Comparison of ENCODE assay signal across 8 cellular contexts in genomic region chr9:129597355-129598088, GRCh38. TPM values are rescaled to one million over a fixed set of nuclear protein-coding genes. Genes with fewer than 3 reads are reported as not detected.
A peak's percentile ranks its signal among the peaks of the same experiment; 100 is the strongest.
DNase-seq lines count a peak whose midpoint lies in the region; ATAC-seq, FAIRE-seq and TF ChIP-seq lines count a peak whose summit lies in the region.

No MANE protein-coding gene starts in this region.

- ATAC-seq in A549 = peak; percentile 73 to 75
- ATAC-seq in GM18861 (IDR thresholded peaks at IDR 0.05; ENCODE audit: unreplicated experiment) = no peak
- no peak for ATAC-seq in GM18909 (IDR thresholded peaks at IDR 0.05; ENCODE audit: poor library complexity, unreplicated experiment)

- H3K4me1 Mint-ChIP-seq in astrocyte (ENCODE audit: low read depth, unreplicated experiment) = peaks cover 12% of the 10 kb centered on the region
- H3K4me1 Mint-ChIP-seq in immature natural killer cell = peaks cover 11 to 17% of the 10 kb centered on the region in 2 donors

- H3K4me3 ChIP-seq in A549 = peak overlapping the region; percentile 40
- peak overlapping the region; percentile 56 for H3K4me3 ChIP-seq in astrocyte (ENCODE audit: insufficient read depth, low read depth, low read length)
- peak overlapping the region in 7 of 8 donors; percentile 13 to 63 (median 23) for H3K4me3 ChIP-seq in spleen

- H3K27ac Mint-ChIP-seq in astrocyte (ENCODE audit: unreplicated experiment) (peak overlapping the region; percentile 88), immature natural killer cell (peak overlapping the region in 1 of 6 donors; percentile 32)

- H3K9ac ChIP-seq in astrocyte (ENCODE audit: low read length) = peak overlapping the region; percentile 81

- no peaks in the 10 kb centered on the region for H3K27me3 ChIP-seq in astrocyte (ENCODE audit: insufficient read depth, low read length)
- peaks cover 0 to 54% (median 19%) of the 10 kb centered on the region in 7 donors for H3K27me3 ChIP-seq in spleen (replicated peaks in 1 of 7)

- WGBS in A549 (ENCODE audit: missing lambda C conversion rate) = 25% methylated on average over 6 of the region's 57 CpGs
- WGBS in spleen, 5 donors = 2 to 8% (median 3%) methylated on average over 5 to 57 of the region's 57 CpGs

- POLR2A ChIA-PET in A549 (lab: Yijun Ruan, JAX) = interaction anchor here (1.0 to 2.1 kb wide), 16 partner anchors 9 to 419 kb away, joined by 3 to 21 read pairs (median 4); partner anchors contain the start of gene IER5L

- H4K20me1 ChIP-seq in astrocyte (ENCODE audit: insufficient read depth, low read length) = no peaks in the 10 kb centered on the region

- H3K9me3 ChIP-seq in A549 (no peaks in the 10 kb centered on the region), astrocyte (ENCODE audit: insufficient read depth, low read depth, low read length) (no peaks in the 10 kb centered on the region), spleen (no peaks in the 10 kb centered on the region)

- DNase-seq in A549 (ENCODE audit: low read depth in 1 of 2, low spot score in 1 of 2) = peak; percentile 61 to 78
- DNase-seq in HCEC 1CT = peak; percentile 56
- DNase-seq in astrocyte (ENCODE audit: low read depth) = peak; percentile 52
- DNase-seq in immature natural killer cell = peak; percentile 27 to 55 (median 36)
- no peak for DNase-seq in spleen
- DNase-seq in NCI-H187 treated with DMSO at 0.1 percent for 48 hours (lab: John Stamatoyannopoulos, UW) = no peak

- no peaks in the 10 kb centered on the region for H3K36me3 ChIP-seq in astrocyte (ENCODE audit: insufficient read depth, low read length)
- H3K36me3 ChIP-seq in spleen = no peaks in the 10 kb centered on the region

- H2AFZ ChIP-seq in astrocyte (ENCODE audit: low read depth, low read length) = peak overlapping the region; percentile 85

- peak; percentile 75 to 88; a peak in 3 of 5 replicates for TF ChIP-seq EP300 in A549 (IDR thresholded peaks at IDR 0.05)

- intact Hi-C loops in spleen (cut with DNase I; ENCODE audit: low total_unique reads) = no loop called here

- H3K4me2 ChIP-seq in A549 (peak overlapping the region; percentile 94), astrocyte (ENCODE audit: low read length) (peak overlapping the region; percentile 89)

- H3K9me3 Mint-ChIP-seq in astrocyte (ENCODE audit: unreplicated experiment) (no peaks in the 10 kb centered on the region), immature natural killer cell (no peaks in the 10 kb centered on the region)

- CTCF ChIA-PET in A549 (lab: Yijun Ruan, JAX) = interaction anchor here (0.7 to 23.2 kb wide), 9 partner anchors 10 to 461 kb away, joined by 3 to 653 read pairs (median 7); no protein-coding TSS in a partner anchor

- FAIRE-seq in A549 (lab: Jason Lieb, UNC) = no peak
- no peak for FAIRE-seq in astrocyte (lab: Jason Lieb, UNC)

- peak overlapping the region; percentile 60 for H3K4me3 Mint-ChIP-seq in astrocyte (ENCODE audit: unreplicated experiment)
- H3K4me3 Mint-ChIP-seq in immature natural killer cell = peak overlapping the region; percentile 41 to 72 (median 54)

- TF ChIP-seq CTCF in A549 (IDR thresholded peaks at IDR 0.05) = no peak
- no peak for TF ChIP-seq CTCF in astrocyte (IDR thresholded peaks at IDR 0.05; ENCODE audit: insufficient read depth, low read depth, low read length)
- TF ChIP-seq CTCF in spleen (IDR thresholded peaks at IDR 0.05 in 8 of 11, conservative IDR thresholded peaks at IDR 0.05 in 3 of 11) = no peak

- H3K79me2 ChIP-seq in astrocyte (ENCODE audit: insufficient read depth, low read length) = no peaks in the 10 kb centered on the region

- peaks cover 57% of the 10 kb centered on the region for H3K4me1 ChIP-seq in A549
- H3K4me1 ChIP-seq in astrocyte (ENCODE audit: insufficient read depth, low read length) = peaks cover 18% of the 10 kb centered on the region
- H3K4me1 ChIP-seq in spleen = peaks cover 13 to 49% (median 34%) of the 10 kb centered on the region in 6 donors

- TF ChIP-seq RAD21 in A549 (conservative IDR thresholded peaks at IDR 0.05 in 1 of 2, IDR thresholded peaks at IDR 0.05 in 1 of 2) = peak in 1 of 2 experiments; percentile 30; a peak in 1 of 5 replicates

- peak overlapping the region; percentile 99 to 100 for H3K27ac ChIP-seq in A549
- H3K27ac ChIP-seq in astrocyte (ENCODE audit: low read depth, low read length) = peak overlapping the region; percentile 22
- peak overlapping the region; percentile 32 to 85 (median 80) for H3K27ac ChIP-seq in spleen

- peaks cover 9% of the 10 kb centered on the region for H3K27me3 Mint-ChIP-seq in astrocyte (ENCODE audit: low read depth, unreplicated experiment)
- H3K27me3 Mint-ChIP-seq in immature natural killer cell (ENCODE audit: low read depth in 3 of 3) = peaks cover 2 to 9% (median 7%) of the 10 kb centered on the region in 3 donors

- peak; percentile 28 for TF ChIP-seq POLR2A in A549 (IDR thresholded peaks at IDR 0.05; ENCODE audit: low read length)
- TF ChIP-seq POLR2A in spleen (IDR thresholded peaks at IDR 0.05) = no peak

- no peaks in the 10 kb centered on the region for H3K36me3 Mint-ChIP-seq in astrocyte (ENCODE audit: low read depth, unreplicated experiment)
- no peaks in the 10 kb centered on the region for H3K36me3 Mint-ChIP-seq in immature natural killer cell

TF ChIP-seq in A549, 52 proteins besides CTCF, POLR2A, EP300 and RAD21:
- TF ChIP-seq BCL3 (IDR thresholded peaks at IDR 0.05) (0 out of 3 replicates have a peak, but pooled peaks have one; percentile 67), KDM5A (IDR thresholded peaks at IDR 0.05) (no peak), E2F6 (IDR thresholded peaks at IDR 0.05; ENCODE audit: borderline replicate concordance, low read depth) (peak; percentile 41), SMC3 (IDR thresholded peaks at IDR 0.05) (peak; percentile 34), TP53 (CRISPR knock-in tag; IDR thresholded peaks at IDR 0.05) (no peak), GATA3 (IDR thresholded peaks at IDR 0.05; ENCODE audit: borderline replicate concordance) (peak; percentile 58; the same call in 1 of the 2 replicates), HEYL (CRISPR knock-in tag; IDR thresholded peaks at IDR 0.05) (no peak), MAZ (IDR thresholded peaks at IDR 0.05; ENCODE audit: borderline replicate concordance, low read depth, low read length) (no peak), ZNF302 (CRISPR knock-in tag; IDR thresholded peaks at IDR 0.05) (no peak), SREBF2 (IDR thresholded peaks at IDR 0.05) (no peak), JUNB (IDR thresholded peaks at IDR 0.05) (0 out of 2 replicates have a peak, but pooled peaks have one; percentile 13), HOXB13 (CRISPR knock-in tag; IDR thresholded peaks at IDR 0.05; ENCODE audit: low read depth) (peak; percentile 70; the same call in 1 of the 2 replicates), CBX8 (IDR thresholded peaks at IDR 0.05) (no peak), HOXB5 (CRISPR knock-in tag; IDR thresholded peaks at IDR 0.05) (no peak), JUN (IDR thresholded peaks at IDR 0.05) (peak; percentile 63 to 98; a peak in 4 of 5 replicates)

RNA-seq across cellular contexts. Expression of gene C9orf50, which starts 23.4 kb away (rescaled TPM):
- polyA plus RNA-seq in A549 (2011; rRNA removed) (0.10 TPM in 1 of 2 replicates, not detected in the other), A549 (2017; fragmentation: RNase III; extraction: RNeasy Plus Mini Kit Qiagen cat#74134 plus additional on column Dnase treatment) (0.05 TPM in 1 of 3 replicates, not detected in the others), immature natural killer cell (not detected), spleen (under 1 TPM; 0.12 to 0.46 (median 0.16) TPM)
- 0.08 TPM in 1 of 2 replicates, not detected in the other for polyA plus RNA-seq in A549 (2012; cell fraction: cytosol; rRNA removed)
- polyA plus RNA-seq in A549 (2012; cell fraction: nucleus; rRNA removed) = 0.07 TPM in 1 of 2 replicates, not detected in the other
- not detected in 2 replicates for polyA minus RNA-seq in A549 (2011; rRNA and poly(A)+ RNA removed)
- total RNA-seq in astrocyte (0.41 TPM in 1 of 2 replicates, not detected in the other), spleen (under 1 TPM in 1 of 7 donors, not detected in 6; 0.22 TPM)

RNA-seq across cellular contexts. Expression of gene NTMT1, which starts 28.4 kb away (rescaled TPM):
- 39.2 and 49.4 TPM in 2 replicates for polyA plus RNA-seq in A549 (2011; rRNA removed)
- polyA plus RNA-seq in A549 (2012; cell fraction: cytosol; rRNA removed) = 114 and 118 TPM in 2 replicates
- 71.4 and 87.0 TPM in 2 replicates for polyA plus RNA-seq in A549 (2012; cell fraction: nucleus; rRNA removed)
- 75.8 to 96.4 TPM (median 92.2 TPM) in 3 replicates for polyA plus RNA-seq in A549 (2017; fragmentation: RNase III; extraction: RNeasy Plus Mini Kit Qiagen cat#74134 plus additional on column Dnase treatment)
- 29.6 and 37.6 TPM in 2 replicates for polyA minus RNA-seq in A549 (2011; rRNA and poly(A)+ RNA removed)
- total RNA-seq in astrocyte = 54.0 and 55.1 TPM in 2 replicates
- polyA plus RNA-seq in immature natural killer cell = 10 to 100 TPM; 33.8 to 41.3 (median 35.8) TPM
- 10 to 100 TPM; 22.8 to 49.3 (median 35.8) TPM for total RNA-seq in spleen
- polyA plus RNA-seq in spleen = 10 to 100 TPM; 24.8 to 50.5 (median 39.1) TPM

RNA-seq across cellular contexts. Expression of gene ASB6, which starts 44.4 kb away (rescaled TPM):
- polyA plus RNA-seq in A549 (2011; rRNA removed) (9.2 and 9.4 TPM in 2 replicates), A549 (2017; fragmentation: RNase III; extraction: RNeasy Plus Mini Kit Qiagen cat#74134 plus additional on column Dnase treatment) (16.3 to 17.3 TPM (median 16.3 TPM) in 3 replicates), immature natural killer cell (10 to 100 TPM; 13.9 to 26.6 (median 19.9) TPM), spleen (10 to 100 TPM; 11.5 to 23.2 (median 17.8) TPM)
- 19.0 and 23.7 TPM in 2 replicates for polyA plus RNA-seq in A549 (2012; cell fraction: cytosol; rRNA removed)
- polyA plus RNA-seq in A549 (2012; cell fraction: nucleus; rRNA removed) = 31.4 and 37.7 TPM in 2 replicates
- polyA minus RNA-seq in A549 (2011; rRNA and poly(A)+ RNA removed) = 7.4 and 8.4 TPM in 2 replicates
- total RNA-seq in astrocyte (21.7 and 24.3 TPM in 2 replicates), spleen (10 to 100 TPM; 17.2 to 30.8 (median 22.3) TPM)

Comparison
In these comparisons a context has a peak if more than half of its experiments do, and no peak if none do; other contexts are left out.
1. ATAC-seq: peak in A549 (2 of 2); none in GM18861 (single experiment) and GM18909 (single experiment).
2. DNase-seq: peak in A549 (2 of 2), HCEC 1CT (single experiment), astrocyte (single experiment) and immature natural killer cell (3 of 3); none in spleen (single experiment) and NCI-H187 treated with DMSO at 0.1 percent for 48 hours (single experiment).
3. H3K27ac ChIP-seq: peak in every context shown above with its lines; median percentile 100 in A549; 80 in spleen; 22 in astrocyte.
4. Peak in every context shown above with its lines, with median percentiles within 50 percentile points of each other: H3K4me3 ChIP-seq.